1 cellular context compared by ENCODE assay signal in the genomic region with DNA sequence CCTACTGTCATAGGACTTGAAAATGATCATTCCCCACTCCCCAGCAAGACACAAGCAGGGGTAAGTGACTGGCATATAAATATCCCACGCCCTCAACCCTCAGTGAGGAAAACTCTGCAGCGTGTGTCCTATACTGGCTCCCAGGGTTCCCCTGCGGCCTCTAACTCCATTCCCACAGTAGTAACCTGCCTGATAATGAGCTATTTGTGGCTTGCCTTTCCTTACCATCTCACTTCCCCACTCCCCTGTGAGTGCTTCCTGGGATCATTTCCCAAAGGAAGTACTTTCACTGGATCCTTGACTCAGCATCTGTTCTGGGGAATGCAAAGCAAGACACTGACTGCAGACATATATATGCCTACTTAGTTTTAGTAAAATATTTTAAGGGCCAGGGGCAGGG.
TF ChIP-seq lines count a peak whose summit lies in the region.

No MANE protein-coding gene starts in this region.

TF ChIP-seq in GM23338, 12 proteins besides CTCF, POLR2A, EP300 and RAD21:
- TF ChIP-seq STAT1 (IDR thresholded peaks at IDR 0.05; ENCODE audit: unreplicated experiment), result no peak
